Comparison of ENCODE assay signal across 22 cellular contexts in genomic region chr17:38619451-38619795, GRCh38. TPM values are rescaled to one million over a fixed set of nuclear protein-coding genes. Genes with fewer than 3 reads are reported as not detected.
"Had no signal": no experiment of that assay in that cellular context is flagged by ENCODE, and none has a peak within 500 bp of the region (broad histone marks: within the 10 kb centered on the region; RNA-seq: fewer than 3 reads in every experiment).

No MANE protein-coding gene starts in this region.

- FAIRE-seq: endometrium, frontal cortex, islet of Langerhans, small intestine had no signal

- ATAC-seq: esophagus mucosa; heart left ventricle; left lobe of liver; naive thymus-derived CD4-positive, alpha-beta T cell; psoas muscle had no signal

- H3K4me1 ChIP-seq: heart left ventricle, psoas muscle had no signal

- H3K4me3 ChIP-seq: dorsolateral prefrontal cortex, heart left ventricle, psoas muscle had no signal

- DNase-seq: cortex of kidney; effector CD8-positive, alpha-beta T cell; heart left ventricle; hippocampal formation; mammary epithelial cell; naive thymus-derived CD4-positive, alpha-beta T cell; nephron progenitor cell; psoas muscle; retina; small intestine; stimulated activated CD4-positive, alpha-beta T cell treated with anti-CD3 and anti-CD28 coated beads, Interleukin-2, amount 100 ng/mL, for 48 hours; stimulated activated naive CD4-positive, alpha-beta T cell treated with Interleukin-2 at 50 U/mL for 16 hours; trophoblast cell had no signal

- H3K27ac ChIP-seq: dorsolateral prefrontal cortex, heart left ventricle, psoas muscle had no signal

- H3K36me3 ChIP-seq: heart left ventricle had no signal

- H3K9me3 ChIP-seq: heart left ventricle, psoas muscle had no signal

- H3K27me3 ChIP-seq: dorsolateral prefrontal cortex had no signal

RNA-seq across cellular contexts. Expression of gene SRCIN1, which starts 13.7 kb away (rescaled TPM):
- total RNA-seq: glomerular endothelial cell, mononuclear cell had no signal
- polyA plus RNA-seq: fibroblast of lung; naive thymus-derived CD4-positive, alpha-beta T cell had no signal

RNA-seq across cellular contexts. Expression of gene EPOP, which starts 55.3 kb away (rescaled TPM):
- polyA plus RNA-seq: naive thymus-derived CD4-positive, alpha-beta T cell had no signal
